In genomic region chr12:113180333-113180732, GRCh38 we compare ENCODE assay signal across 23 cellular contexts. TPM values are rescaled to one million over a fixed set of nuclear protein-coding genes. Genes with fewer than 3 reads are reported as not detected.
"Had no signal": no experiment of that assay in that cellular context is flagged by ENCODE, and none has a peak within 500 bp of the region (broad histone marks: within the 10 kb centered on the region; RNA-seq: fewer than 3 reads in every experiment).

No MANE protein-coding gene starts in this region.

- H3K27me3 Mint-ChIP-seq: activated B cell treated with CpG ODN at 0.5 μM for 24 hours; activated CD4-positive, alpha-beta T cell treated with anti-CD3 and anti-CD28 coated beads for 36 hours; activated naive CD8-positive, alpha-beta T cell treated with anti-CD3 and anti-CD28 coated beads, Interleukin-2, amount 50 U/mL, for 24 hours; memory B cell; progenitor cell of endocrine pancreas; T-cell had no signal

- H3K4me3 Mint-ChIP-seq: activated B cell treated with CpG ODN at 0.5 μM for 24 hours; activated CD4-positive, alpha-beta T cell treated with anti-CD3 and anti-CD28 coated beads for 36 hours; activated naive CD8-positive, alpha-beta T cell treated with anti-CD3 and anti-CD28 coated beads, Interleukin-2, amount 50 U/mL, for 24 hours; memory B cell; nephron progenitor cell; T-cell had no signal

- H3K4me3 ChIP-seq: heart right ventricle, stomach, suprapubic skin, transverse colon, uterus had no signal

- H3K9me3 Mint-ChIP-seq: activated B cell treated with CpG ODN at 0.5 μM for 24 hours; activated naive CD8-positive, alpha-beta T cell treated with anti-CD3 and anti-CD28 coated beads, Interleukin-2, amount 50 U/mL, for 24 hours; memory B cell; T-cell had no signal

- H3K36me3 ChIP-seq: uterus had no signal

- H3K9me3 ChIP-seq: suprapubic skin, transverse colon, uterus had no signal

- DNase-seq: activated B cell treated with CpG ODN at 0.5 μM for 24 hours; activated CD4-positive, alpha-beta T cell treated with anti-CD3 and anti-CD28 coated beads for 36 hours; activated CD4-positive, alpha-beta T cell treated with anti-CD3 and anti-CD28 coated beads, Interleukin-2, amount 50 U/mL, for 4 hours; activated gamma-delta T cell; activated naive CD4-positive, alpha-beta T cell treated with anti-CD3 and anti-CD28 coated beads, Interleukin-2, amount 50 U/mL, for 16 hours; activated naive CD8-positive, alpha-beta T cell treated with anti-CD3 and anti-CD28 coated beads, Interleukin-2, amount 50 U/mL, for 24 hours; heart right ventricle; left colon; nephron progenitor cell; stimulated activated CD4-positive, alpha-beta T cell treated with anti-CD3 and anti-CD28 coated beads, Interleukin-4, amount 100 ng/mL, for 4 hours; stomach; T-cell; T-helper 9 cell; transverse colon; uterus had no signal

- H3K27ac Mint-ChIP-seq: activated B cell treated with CpG ODN at 0.5 μM for 24 hours; activated naive CD8-positive, alpha-beta T cell treated with anti-CD3 and anti-CD28 coated beads, Interleukin-2, amount 50 U/mL, for 24 hours; memory B cell; progenitor cell of endocrine pancreas; T-cell had no signal

- H3K27ac ChIP-seq: heart right ventricle, stomach, suprapubic skin, transverse colon, uterus had no signal

- ATAC-seq: activated CD4-positive, alpha-beta T cell treated with anti-CD3 and anti-CD28 coated beads for 36 hours; activated naive CD8-positive, alpha-beta T cell treated with anti-CD3 and anti-CD28 coated beads, Interleukin-2, amount 50 U/mL, for 24 hours; heart right ventricle; left colon; T-cell had no signal

- H3K27me3 ChIP-seq: heart right ventricle, stomach, suprapubic skin, transverse colon, uterus had no signal

RNA-seq across cellular contexts. Expression of gene CFAP73, which starts 30.8 kb away (rescaled TPM):
- total RNA-seq: cardiac septum, chondrocyte, epithelial cell of proximal tubule, heart right ventricle, osteocyte, progenitor cell of endocrine pancreas, transverse colon had no signal
- polyA plus RNA-seq: keratinocyte had no signal

RNA-seq across cellular contexts. Expression of gene RASAL1, which starts 44.8 kb away (rescaled TPM):
- total RNA-seq: cardiac septum, chondrocyte, heart right ventricle, osteocyte had no signal
- polyA plus RNA-seq: heart right ventricle had no signal
